10 cellular contexts compared by ENCODE assay signal in genomic region chr14:73935666-73936065, GRCh38. TPM values are rescaled to one million over a fixed set of nuclear protein-coding genes. Genes with fewer than 3 reads are reported as not detected.
DNase-seq lines count a peak whose midpoint lies in the region; ATAC-seq and TF ChIP-seq lines count a peak whose summit lies in the region.
"Had no signal": no experiment of that assay in that cellular context is flagged by ENCODE, and none has a peak within 500 bp of the region (broad histone marks: within the 10 kb centered on the region; RNA-seq: fewer than 3 reads in every experiment).

No MANE protein-coding gene starts in this region.

- no peaks in the 10 kb centered on the region for H3K27me3 Mint-ChIP-seq in T-helper 17 cell

- peaks cover 7% of the 10 kb centered on the region for H3K36me3 Mint-ChIP-seq in T-helper 17 cell (ENCODE audit: low read depth)

- DNase-seq in AML-193 (lab: John Stamatoyannopoulos, UW) (peak; percentile 30 to 36), HFF-Myc (ENCODE audit: extremely low read depth, low read depth) (no peak), T-helper 17 cell (no peak), kidney tubule cell (ENCODE audit: low spot score) (peak; percentile 23), NCI-H1436 (lab: John Stamatoyannopoulos, UW) (no peak), mucosa of descending colon (no peak), uterus (no peak)
- DNase-seq: midbrain, NCI-H1105 had no signal

- peaks cover 5% of the 10 kb centered on the region for H3K36me3 ChIP-seq in mucosa of descending colon (ENCODE audit: low read depth)
- no peaks in the 10 kb centered on the region for H3K36me3 ChIP-seq in uterus

- no peak for TF ChIP-seq POLR2A in uterus (IDR thresholded peaks at IDR 0.05)

- no peak overlapping the region for H3K27ac ChIP-seq in uterus

- H3K27ac Mint-ChIP-seq in T-helper 17 cell: peak overlapping the region; percentile 75

- H3K4me1 ChIP-seq in mucosa of descending colon (ENCODE audit: low read depth) (no peaks in the 10 kb centered on the region), uterus (no peaks in the 10 kb centered on the region)

- intact Hi-C loops in mucosa of descending colon (cut with DNase I, micrococcal nuclease): no loop called here
- intact Hi-C loops in uterus (cut with DNase I; ENCODE audit: low total_unique reads): no loop called here

- ATAC-seq in T-helper 17 cell (no peak), HG03342 (IDR thresholded peaks at IDR 0.05; ENCODE audit: unreplicated experiment) (no peak), mucosa of descending colon (no peak)

- no peaks in the 10 kb centered on the region for H3K9me3 ChIP-seq in T-helper 17 cell (ENCODE audit: control insufficient read depth, low read length, poor library complexity, severe bottlenecking)
- H3K9me3 ChIP-seq in mucosa of descending colon: no peaks in the 10 kb centered on the region
- no peaks in the 10 kb centered on the region for H3K9me3 ChIP-seq in uterus

- H3K27me3 ChIP-seq in uterus: no peaks in the 10 kb centered on the region

- H3K4me1 Mint-ChIP-seq in T-helper 17 cell: peaks cover 7% of the 10 kb centered on the region

- no peak overlapping the region for H3K4me3 Mint-ChIP-seq in T-helper 17 cell

- no peak overlapping the region for H3K4me3 ChIP-seq in HFF-Myc (replicated peaks; ENCODE audit: low read depth, low read length)
- H3K4me3 ChIP-seq in mucosa of descending colon: no peak overlapping the region
- H3K4me3 ChIP-seq in uterus: no peak overlapping the region

- TF ChIP-seq CTCF in HFF-Myc (IDR thresholded peaks at IDR 0.05; ENCODE audit: low read depth, low read length, missing control alignments): peak; percentile 7
- no peak for TF ChIP-seq CTCF in mucosa of descending colon (IDR thresholded peaks at IDR 0.05)
- TF ChIP-seq CTCF in uterus (IDR thresholded peaks at IDR 0.05): no peak

RNA-seq across cellular contexts. Expression of gene FAM161B, which starts 14.2 kb away (rescaled TPM):
- total RNA-seq in T-helper 17 cell (1 to 10 TPM; 3.3 to 3.4 TPM), mucosa of descending colon (1 to 10 TPM; 4.0 to 6.8 (median 6.2) TPM), uterus (1 to 10 TPM in 3 of 4 donors, under 1 TPM in 1; 0.29 to 10.0 (median 4.9) TPM)

RNA-seq across cellular contexts. Expression of gene COQ6, which starts 14.4 kb away (rescaled TPM):
- total RNA-seq in T-helper 17 cell: 10 to 100 TPM; 28.0 to 29.6 TPM
- 10 to 100 TPM; 18.9 to 20.6 (median 20.5) TPM for total RNA-seq in mucosa of descending colon
- total RNA-seq in uterus: 100 to 1,000 TPM in 1 of 4 donors, 10 to 100 TPM in 3; 18.5 to 103 (median 30.0) TPM

RNA-seq across cellular contexts. Expression of gene ZNF410, which starts 49.0 kb away (rescaled TPM):
- total RNA-seq in T-helper 17 cell: 10 to 100 TPM; 92.7 to 97.8 TPM
- 10 to 100 TPM; 38.3 to 47.2 (median 45.1) TPM for total RNA-seq in mucosa of descending colon
- total RNA-seq in uterus: 10 to 100 TPM; 48.8 to 93.7 (median 58.2) TPM

Comparison
In these comparisons a context has a peak if more than half of its experiments do, and no peak if none do; other contexts are left out.
1. DNase-seq: peak in AML-193 (2 of 2) and kidney tubule cell (single experiment); none in HFF-Myc (single experiment), T-helper 17 cell (0 of 3), NCI-H1436 (single experiment), mucosa of descending colon (0 of 3) and uterus (0 of 2).